Comparison of ENCODE assay signal across 16 cellular contexts in the genomic region with DNA sequence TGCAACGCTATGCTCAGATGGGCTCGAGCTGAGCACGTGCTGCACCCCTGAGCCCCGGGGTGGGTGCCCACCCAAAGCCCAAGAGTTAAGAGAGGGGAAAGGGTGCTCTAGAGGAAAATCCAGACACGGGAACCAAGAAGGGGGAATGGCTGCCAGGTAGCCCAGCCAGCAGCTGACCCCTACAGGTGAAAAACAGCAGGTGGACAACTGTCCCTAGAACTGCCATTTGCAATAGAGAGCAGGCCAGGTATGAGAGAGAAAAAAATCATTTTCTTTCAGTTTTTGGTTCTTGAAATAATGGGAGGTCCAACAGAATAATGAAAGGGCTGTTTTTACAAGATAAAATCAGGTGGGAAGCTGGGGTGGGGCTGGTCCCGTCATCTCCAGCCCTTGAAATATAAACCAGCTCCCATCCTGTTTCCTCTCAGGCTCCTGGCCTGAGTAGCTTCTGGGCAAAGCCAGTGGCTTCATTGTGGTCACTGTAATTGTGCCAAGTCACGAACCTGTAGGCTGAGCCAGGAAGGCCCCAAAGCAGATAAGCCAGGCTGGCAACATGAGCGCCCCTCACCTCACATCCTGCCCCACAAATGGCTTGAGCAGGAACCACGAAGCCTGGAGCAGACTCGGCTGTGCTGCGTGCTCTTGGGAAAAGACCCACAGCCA.
A peak's percentile ranks its signal among the peaks of the same experiment; 100 is the strongest.
DNase-seq lines count a peak whose midpoint lies in the region; ATAC-seq, FAIRE-seq and TF ChIP-seq lines count a peak whose summit lies in the region.
"Had no signal": no experiment of that assay in that cellular context is flagged by ENCODE, and none has a peak within 500 bp of the region (broad histone marks: within the 10 kb centered on the region; RNA-seq: fewer than 3 reads in every experiment).

No MANE protein-coding gene starts in this region.

- peak overlapping the region; percentile 82 for H3K27ac Mint-ChIP-seq in MCF 10A (ENCODE audit: low read depth, unreplicated experiment)
- H3K27ac Mint-ChIP-seq in CD4-positive, alpha-beta memory T cell = no peak overlapping the region
- H3K27ac Mint-ChIP-seq: activated naive CD4-positive, alpha-beta T cell treated with anti-CD3 and anti-CD28 coated beads, Interleukin-2, amount 50 U/mL, for 72 hours; naive thymus-derived CD4-positive, alpha-beta T cell had no signal

- TF ChIP-seq POLR2A in breast epithelium (IDR thresholded peaks at IDR 0.05) (no peak), endothelial cell of umbilical vein (IDR thresholded peaks at IDR 0.05; ENCODE audit: low read depth, low read length) (no peak), uterus (IDR thresholded peaks at IDR 0.05) (no peak), adrenal gland (IDR thresholded peaks at IDR 0.05) (no peak)

- dilution Hi-C loops in endothelial cell of umbilical vein (cut with MboI; ENCODE audit: extremely low pct_ligation_motif_present, low sequenced_read_pairs) = no loop called here

- H3F3A ChIP-seq in PC-3 (ENCODE audit: low read length, unreplicated experiment) = no peaks in the 10 kb centered on the region

- DNase-seq in MCF 10A (ENCODE audit: unreplicated experiment) = peak; percentile 82
- DNase-seq in breast epithelium (ENCODE audit: low spot score in 2 of 2) = no peak
- DNase-seq in PC-3 = peak; percentile 98
- DNase-seq in endothelial cell of umbilical vein (ENCODE audit: low read depth, low spot score) = peak; percentile 19
- peak; percentile 17 to 44 for DNase-seq in uterus
- no peak for DNase-seq in central memory CD4-positive, alpha-beta T cell
- no peak for DNase-seq in adrenal gland
- DNase-seq in CD4-positive, alpha-beta memory T cell = no peak
- DNase-seq: naive thymus-derived CD4-positive, alpha-beta T cell; NCI-H2227 treated with DMSO at 0.1 percent for 48 hours; thyroid gland had no signal

- BruUV-seq in MCF 10A (replicated peaks; lab: Mats Ljungman, UMichigan) = no TSS peak
- TSS peak; percentile 72 for BruUV-seq in PC-3 (replicated peaks; lab: Mats Ljungman, UMichigan)
- no TSS peak for BruUV-seq in endothelial cell of umbilical vein (replicated peaks; lab: Mats Ljungman, UMichigan)

- peak; percentile 89 for ATAC-seq in PC-3
- ATAC-seq: activated naive CD4-positive, alpha-beta T cell treated with anti-CD3 and anti-CD28 coated beads, Interleukin-2, amount 50 U/mL, for 72 hours; naive thymus-derived CD4-positive, alpha-beta T cell had no signal

- no peaks in the 10 kb centered on the region for H3K27me3 Mint-ChIP-seq in MCF 10A (ENCODE audit: insufficient read depth, unreplicated experiment)
- peaks cover 15 to 18% of the 10 kb centered on the region in 2 donors for H3K27me3 Mint-ChIP-seq in CD4-positive, alpha-beta memory T cell

- no peaks in the 10 kb centered on the region for H3K9me1 ChIP-seq in endothelial cell of umbilical vein (replicated peaks; ENCODE audit: control insufficient read depth, extremely low read depth, insufficient read depth, low read length)

- no peaks in the 10 kb centered on the region for H4K20me1 ChIP-seq in PC-3 (ENCODE audit: low read length)
- no peaks in the 10 kb centered on the region for H4K20me1 ChIP-seq in endothelial cell of umbilical vein (replicated peaks; ENCODE audit: control insufficient read depth, extremely low read depth, insufficient read depth, low read length)

- peaks cover 5% of the 10 kb centered on the region for H3K36me3 Mint-ChIP-seq in MCF 10A (ENCODE audit: insufficient read depth, unreplicated experiment)
- H3K36me3 Mint-ChIP-seq in CD4-positive, alpha-beta memory T cell = no peaks in the 10 kb centered on the region
- H3K36me3 Mint-ChIP-seq: activated naive CD4-positive, alpha-beta T cell treated with anti-CD3 and anti-CD28 coated beads, Interleukin-2, amount 50 U/mL, for 72 hours; naive thymus-derived CD4-positive, alpha-beta T cell had no signal

- H3K27ac ChIP-seq in breast epithelium = no peak overlapping the region
- peak overlapping the region; percentile 100 for H3K27ac ChIP-seq in PC-3 (ENCODE audit: low read length)
- H3K27ac ChIP-seq in endothelial cell of umbilical vein (ENCODE audit: insufficient read depth, low read depth, low read length) = no peak overlapping the region
- H3K27ac ChIP-seq in uterus = peak overlapping the region in 1 of 2 donors; percentile 45
- H3K27ac ChIP-seq in adrenal gland = no peak overlapping the region
- no peak overlapping the region for H3K27ac ChIP-seq in CD4-positive, alpha-beta memory T cell (ENCODE audit: low read depth, low read length)
- H3K27ac ChIP-seq: thyroid gland had no signal

- H3K36me3 ChIP-seq in breast epithelium = no peaks in the 10 kb centered on the region
- no peaks in the 10 kb centered on the region for H3K36me3 ChIP-seq in PC-3 (ENCODE audit: low read depth, low read length)
- H3K36me3 ChIP-seq in endothelial cell of umbilical vein (ENCODE audit: control insufficient read depth in 2 of 2, extremely low read depth in 1 of 2, insufficient read depth in 2 of 2, low read length in 2 of 2) = no peaks in the 10 kb centered on the region
- H3K36me3 ChIP-seq in uterus = no peaks in the 10 kb centered on the region
- no peaks in the 10 kb centered on the region for H3K36me3 ChIP-seq in adrenal gland (replicated peaks in 1 of 2)
- H3K36me3 ChIP-seq in CD4-positive, alpha-beta memory T cell (ENCODE audit: insufficient read depth, low read length) = no peaks in the 10 kb centered on the region
- H3K36me3 ChIP-seq: HAP-1, thyroid gland had no signal

- H3K4me1 ChIP-seq in breast epithelium (no peaks in the 10 kb centered on the region), PC-3 (ENCODE audit: insufficient read depth, low read length) (peaks cover 52% of the 10 kb centered on the region), endothelial cell of umbilical vein (ENCODE audit: control insufficient read depth, extremely low read depth, insufficient read depth, low read length) (no peaks in the 10 kb centered on the region), uterus (no peaks in the 10 kb centered on the region), adrenal gland (replicated peaks in 1 of 2) (no peaks in the 10 kb centered on the region)
- no peaks in the 10 kb centered on the region for H3K4me1 ChIP-seq in CD4-positive, alpha-beta memory T cell (ENCODE audit: insufficient read depth, low read length)
- H3K4me1 ChIP-seq: thyroid gland had no signal

- H3K4me3 ChIP-seq in breast epithelium = no peak overlapping the region
- H3K4me3 ChIP-seq in PC-3 (ENCODE audit: low read length) = peak overlapping the region; percentile 35
- H3K4me3 ChIP-seq in endothelial cell of umbilical vein (replicated peaks in 1 of 3; ENCODE audit: insufficient read depth in 1 of 3, low read depth in 1 of 3, low read length in 3 of 3) = no peak overlapping the region
- H3K4me3 ChIP-seq in uterus = no peak overlapping the region
- no peak overlapping the region for H3K4me3 ChIP-seq in adrenal gland
- no peak overlapping the region for H3K4me3 ChIP-seq in CD4-positive, alpha-beta memory T cell (ENCODE audit: low read length in 2 of 2)
- H3K4me3 ChIP-seq: HAP-1, smooth muscle cell, thyroid gland had no signal

- intact Hi-C loops in MCF 10A (cut with micrococcal nuclease) (no loop called here), breast epithelium (cut with DNase I; ENCODE audit: low total_unique reads) (no loop called here), PC-3 (cut with micrococcal nuclease) (loop anchor here (1.0 to 5.0 kb wide), 3 partner anchors 118 to 182 kb away; no protein-coding TSS in a partner anchor), endothelial cell of umbilical vein (cut with micrococcal nuclease) (no loop called here), uterus (cut with DNase I; ENCODE audit: low total_unique reads) (no loop called here), adrenal gland (cut with DNase I) (no loop called here)
- intact Hi-C loops in CD4-positive, alpha-beta memory T cell (cut with micrococcal nuclease) = no loop called here

- H3K9me3 ChIP-seq in breast epithelium (no peaks in the 10 kb centered on the region), PC-3 (ENCODE audit: low read length) (no peaks in the 10 kb centered on the region), endothelial cell of umbilical vein (replicated peaks; ENCODE audit: control insufficient read depth, insufficient read depth, low read length) (no peaks in the 10 kb centered on the region), uterus (peaks cover 0 to 3% of the 10 kb centered on the region in 2 donors), adrenal gland (replicated peaks in 1 of 3) (no peaks in the 10 kb centered on the region)
- no peaks in the 10 kb centered on the region for H3K9me3 ChIP-seq in CD4-positive, alpha-beta memory T cell (ENCODE audit: control insufficient read depth in 1 of 2, low read length in 2 of 2)
- H3K9me3 ChIP-seq: HAP-1, thyroid gland had no signal

- 65 to 77% (median 73%) methylated on average over 7 to 11 of the region's 11 CpGs for WGBS in adrenal gland, 4 donors

- no peaks in the 10 kb centered on the region for H3K9me2 ChIP-seq in PC-3 (replicated peaks; ENCODE audit: low read length)

- POLR2A ChIA-PET in MCF 10A (lab: Yijun Ruan, JAX) = interaction anchor here (0.6 to 2.0 kb wide), 5 partner anchors 14 to 150 kb away, joined by 3 to 5 read pairs (median 4); no protein-coding TSS in a partner anchor
- POLR2A ChIA-PET in PC-3 (lab: Charles Lee; ENCODE audit: unreplicated experiment) = interaction anchor here (0.6 to 0.7 kb wide), 2 partner anchors 11 to 603 kb away, joined by 3 to 7 read pairs; a partner anchor contains a TSS
- POLR2A ChIA-PET in endothelial cell of umbilical vein (lab: Charles Lee) = no interaction called here
- POLR2A ChIA-PET in CD4-positive, alpha-beta memory T cell (lab: Charles Lee; ENCODE audit: partially characterized antibody) = no interaction called here

- H3K9me3 Mint-ChIP-seq in MCF 10A (ENCODE audit: unreplicated experiment) = no peaks in the 10 kb centered on the region
- H3K9me3 Mint-ChIP-seq in CD4-positive, alpha-beta memory T cell = peaks cover 0 to 4% (median 0%) of the 10 kb centered on the region in 8 donors
- H3K9me3 Mint-ChIP-seq: activated naive CD4-positive, alpha-beta T cell treated with anti-CD3 and anti-CD28 coated beads, Interleukin-2, amount 50 U/mL, for 72 hours had no signal

- no peak for FAIRE-seq in endothelial cell of umbilical vein (lab: Jason Lieb, UNC)
- FAIRE-seq: A204.1, TTC549 had no signal

- CTCF ChIA-PET in MCF 10A (lab: Yijun Ruan, JAX) (interaction anchor here (1.5 to 1.8 kb wide), 2 partner anchors 14 to 181 kb away, joined by 4 to 5 read pairs; no protein-coding TSS in a partner anchor), PC-3 (lab: Charles Lee) (interaction anchor here (0.6 to 1.6 kb wide), 5 partner anchors 13 to 184 kb away, joined by 3 to 10 read pairs (median 5); no protein-coding TSS in a partner anchor), endothelial cell of umbilical vein (lab: Charles Lee) (interaction anchor here (0.9 kb wide), 1 partner anchor 49 kb away, joined by 3 read pairs; no protein-coding TSS in a partner anchor)
- CTCF ChIA-PET in CD4-positive, alpha-beta memory T cell (lab: Charles Lee; ENCODE audit: partially characterized antibody) = no interaction called here

- no peak for TF ChIP-seq CTCF in MCF 10A (IDR thresholded peaks at IDR 0.05; ENCODE audit: unreplicated experiment)
- TF ChIP-seq CTCF in breast epithelium (IDR thresholded peaks at IDR 0.05) = no peak
- peak; percentile 39; the same call in 1 of the 2 replicates for TF ChIP-seq CTCF in PC-3 (conservative IDR thresholded peaks at IDR 0.05; ENCODE audit: low read depth, low read length)
- TF ChIP-seq CTCF in endothelial cell of umbilical vein (IDR thresholded peaks at IDR 0.05; ENCODE audit: extremely low read depth in 1 of 2, insufficient read depth in 1 of 2, low read depth in 1 of 2, low read length in 2 of 2) = no peak
- no peak for TF ChIP-seq CTCF in uterus (IDR thresholded peaks at IDR 0.05)
- no peak for TF ChIP-seq CTCF in adrenal gland (IDR thresholded peaks at IDR 0.05)

- H3K4me2 ChIP-seq in PC-3 (ENCODE audit: low read length) = peak overlapping the region; percentile 77
- H3K4me2 ChIP-seq in endothelial cell of umbilical vein (ENCODE audit: insufficient read depth, low read length) = no peak overlapping the region
- H3K4me2 ChIP-seq: smooth muscle cell had no signal

- H3K27me3 ChIP-seq in breast epithelium = peaks cover 0 to 11% of the 10 kb centered on the region in 2 donors
- no peaks in the 10 kb centered on the region for H3K27me3 ChIP-seq in PC-3 (ENCODE audit: low read length)
- peaks cover 1 to 3% of the 10 kb centered on the region in 2 experiments for H3K27me3 ChIP-seq in endothelial cell of umbilical vein (ENCODE audit: control insufficient read depth in 2 of 2, insufficient read depth in 2 of 2, low read length in 2 of 2)
- no peaks in the 10 kb centered on the region for H3K27me3 ChIP-seq in uterus
- H3K27me3 ChIP-seq in adrenal gland = peaks cover 13% of the 10 kb centered on the region
- peaks cover 6% of the 10 kb centered on the region for H3K27me3 ChIP-seq in CD4-positive, alpha-beta memory T cell (ENCODE audit: insufficient read depth, low read length)
- H3K27me3 ChIP-seq: thyroid gland had no signal

- H3K4me3 Mint-ChIP-seq in MCF 10A (ENCODE audit: unreplicated experiment) = no peak overlapping the region
- H3K4me3 Mint-ChIP-seq in CD4-positive, alpha-beta memory T cell = no peak overlapping the region
- H3K4me3 Mint-ChIP-seq: naive thymus-derived CD4-positive, alpha-beta T cell had no signal

- peak overlapping the region; percentile 69 for H2AFZ ChIP-seq in PC-3 (ENCODE audit: low read length)
- H2AFZ ChIP-seq in endothelial cell of umbilical vein (ENCODE audit: low read depth, low read length) = no peak overlapping the region

- H3K4me1 Mint-ChIP-seq in MCF 10A (ENCODE audit: insufficient read depth, unreplicated experiment) = peaks cover 22% of the 10 kb centered on the region
- no peaks in the 10 kb centered on the region for H3K4me1 Mint-ChIP-seq in CD4-positive, alpha-beta memory T cell

- H3K79me2 ChIP-seq in PC-3 (ENCODE audit: low read length) (no peaks in the 10 kb centered on the region), endothelial cell of umbilical vein (ENCODE audit: control insufficient read depth, insufficient read depth, low read length) (no peaks in the 10 kb centered on the region)

- H3K9ac ChIP-seq in PC-3 (ENCODE audit: low read length) (peak overlapping the region; percentile 93), endothelial cell of umbilical vein (replicated peaks; ENCODE audit: extremely low read depth, insufficient read depth, low read length) (no peak overlapping the region)

Comparison
In these comparisons a context has a peak if more than half of its experiments do, and no peak if none do; other contexts are left out.
1. DNase-seq: peak in MCF 10A (single experiment), PC-3 (single experiment), endothelial cell of umbilical vein (single experiment) and uterus (2 of 2); none in breast epithelium (0 of 2), central memory CD4-positive, alpha-beta T cell (single experiment), adrenal gland (0 of 7) and CD4-positive, alpha-beta memory T cell (0 of 5).
2. POLR2A ChIA-PET loops: an anchor here in MCF 10A (0.6 to 2.0 kb wide) and PC-3 (0.6 to 0.7 kb wide); none called in endothelial cell of umbilical vein and CD4-positive, alpha-beta memory T cell.